8 cellular contexts compared by ENCODE assay signal in the genomic region with DNA sequence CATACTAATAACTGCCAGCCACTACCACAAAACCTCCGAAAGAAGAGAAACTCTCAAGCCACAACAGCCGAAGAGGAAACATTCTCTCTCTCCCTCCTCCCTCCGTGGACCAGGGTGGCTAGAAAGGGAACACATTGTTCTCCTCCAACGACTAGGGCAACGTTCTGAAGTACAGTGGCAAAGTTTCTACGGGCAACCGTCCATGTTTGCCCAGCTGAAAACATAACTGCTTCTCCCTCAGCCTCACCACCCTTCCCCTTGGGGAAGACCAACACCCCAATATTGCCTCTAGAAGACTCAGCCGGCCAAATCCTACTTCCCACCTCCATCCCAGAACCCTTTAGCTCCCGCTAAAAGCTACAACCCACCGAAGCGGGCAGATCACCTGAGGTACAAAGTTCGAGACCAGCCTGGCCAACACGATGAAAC. TPM values are rescaled to one million over a fixed set of nuclear protein-coding genes. Genes with fewer than 3 reads are reported as not detected.
DNase-seq lines count a peak whose midpoint lies in the region; ATAC-seq, FAIRE-seq and TF ChIP-seq lines count a peak whose summit lies in the region.

No MANE protein-coding gene starts in this region.

- no peak overlapping the region for H3K4me3 ChIP-seq in KMS-11 (IDR thresholded peaks at IDR 0.05; ENCODE audit: insufficient read depth, low read depth, low read length)
- H3K4me3 ChIP-seq in keratinocyte (ENCODE audit: control insufficient read depth in 2 of 3, extremely low read depth in 1 of 3, insufficient read depth in 2 of 3, low read depth in 1 of 3, low read length in 3 of 3), result peak overlapping the region; percentile 74 to 87 (median 79)
- peak overlapping the region; percentile 66 to 96 (median 91) for H3K4me3 ChIP-seq in subcutaneous abdominal adipose tissue (ENCODE audit: low read depth in 1 of 5, low read length in 5 of 5)

- H3K79me2 ChIP-seq in KMS-11 (ENCODE audit: insufficient read depth, low read depth) (peaks cover 13% of the 10 kb centered on the region), keratinocyte (ENCODE audit: control insufficient read depth, insufficient read depth, low read length) (peaks cover 41% of the 10 kb centered on the region)

- H3K4me1 ChIP-seq in KMS-11 (ENCODE audit: low read depth, poor library complexity, severe bottlenecking) (peaks cover 24% of the 10 kb centered on the region), keratinocyte (ENCODE audit: control insufficient read depth, extremely low read depth, insufficient read depth, low read length) (peaks cover 11% of the 10 kb centered on the region), subcutaneous abdominal adipose tissue (ENCODE audit: control insufficient read depth in 5 of 5, insufficient read depth in 5 of 5, low read length in 5 of 5) (peaks cover 7 to 77% (median 60%) of the 10 kb centered on the region in 5 donors)

- dilution Hi-C loops in keratinocyte (cut with MboI; ENCODE audit: extremely low pct_ligation_motif_present, low sequenced_read_pairs), result no loop called here

- H3K27ac ChIP-seq in KMS-11 (no peak overlapping the region), keratinocyte (ENCODE audit: control insufficient read depth, insufficient read depth, low read length) (peak overlapping the region; percentile 3), subcutaneous abdominal adipose tissue (ENCODE audit: low read depth, low read length) (peak overlapping the region; percentile 94)

- peak overlapping the region; percentile 89 for H3K4me2 ChIP-seq in KMS-11
- peak overlapping the region; percentile 94 for H3K4me2 ChIP-seq in keratinocyte (ENCODE audit: control insufficient read depth, extremely low read depth, insufficient read depth, low read depth, low read length)

- DNase-seq in CD1c-positive myeloid dendritic cell (ENCODE audit: extremely low spot score), result peak; percentile 42
- DNase-seq in amniotic epithelial cell (ENCODE audit: low read depth), result peak; percentile 22
- DNase-seq in keratinocyte (ENCODE audit: low read depth, low spot score), result no peak
- DNase-seq in stimulated activated CD4-positive, alpha-beta T cell treated with anti-CD3 and anti-CD28 coated beads, Interleukin-4, amount 100 ng/mL, for 24 hours, result no peak
- no peak for DNase-seq in HuH-7.5 (ENCODE audit: low spot score)

- H3K9ac ChIP-seq in KMS-11 (no peak overlapping the region), keratinocyte (ENCODE audit: control insufficient read depth, extremely low read depth, insufficient read depth, low read length) (peak overlapping the region; percentile 86), subcutaneous abdominal adipose tissue (ENCODE audit: low read length in 5 of 5) (peak overlapping the region; percentile 87 to 94 (median 92))

- no peaks in the 10 kb centered on the region for H3K9me3 ChIP-seq in keratinocyte (ENCODE audit: control insufficient read depth, low read depth, low read length)
- no peaks in the 10 kb centered on the region for H3K9me3 ChIP-seq in subcutaneous abdominal adipose tissue (ENCODE audit: control insufficient read depth in 5 of 5, low read length in 5 of 5)

- H3K36me3 ChIP-seq in KMS-11 (ENCODE audit: insufficient read depth) (peaks cover 4% of the 10 kb centered on the region; the same call in 1 of the 2 replicates), keratinocyte (ENCODE audit: control insufficient read depth in 2 of 2, extremely low read depth in 1 of 2, insufficient read depth in 2 of 2, low read length in 2 of 2) (peaks cover 30 to 35% of the 10 kb centered on the region in 2 experiments), subcutaneous abdominal adipose tissue (ENCODE audit: control insufficient read depth in 5 of 5, insufficient read depth in 5 of 5, low read length in 5 of 5) (peaks cover 26 to 43% (median 40%) of the 10 kb centered on the region in 5 donors)

- H3K27me3 ChIP-seq in KMS-11 (ENCODE audit: insufficient read depth, low read depth), result no peaks in the 10 kb centered on the region
- no peaks in the 10 kb centered on the region for H3K27me3 ChIP-seq in keratinocyte (ENCODE audit: control insufficient read depth, extremely low read depth, insufficient read depth, low read length)
- H3K27me3 ChIP-seq in subcutaneous abdominal adipose tissue (ENCODE audit: control insufficient read depth in 5 of 5, insufficient read depth in 4 of 5, low read length in 5 of 5), result no peaks in the 10 kb centered on the region

- H3K9me1 ChIP-seq in keratinocyte (ENCODE audit: control insufficient read depth, extremely low read depth, insufficient read depth, low read length), result no peaks in the 10 kb centered on the region

- no peak for TF ChIP-seq CTCF in KMS-11 (conservative IDR thresholded peaks at IDR 0.05; ENCODE audit: low read depth, low read length)
- no peak for TF ChIP-seq CTCF in keratinocyte (optimal IDR thresholded peaks at IDR 0.05 in 1 of 3, IDR thresholded peaks at IDR 0.05 in 1 of 3, conservative IDR thresholded peaks at IDR 0.05 in 1 of 3; ENCODE audit: extremely low read depth in 1 of 3, insufficient read depth in 2 of 3, low read length in 3 of 3)

- no peak for ATAC-seq in GM19397 (IDR thresholded peaks at IDR 0.05; ENCODE audit: unreplicated experiment)

- H4K20me1 ChIP-seq in KMS-11 (ENCODE audit: insufficient read depth) (no peaks in the 10 kb centered on the region), keratinocyte (ENCODE audit: control insufficient read depth, extremely low read depth, insufficient read depth, low read length) (peaks cover 17% of the 10 kb centered on the region)

- no peak for FAIRE-seq in keratinocyte (lab: Jason Lieb, UNC)

- no peak overlapping the region for H2AFZ ChIP-seq in KMS-11 (ENCODE audit: low read depth)
- H2AFZ ChIP-seq in keratinocyte (ENCODE audit: control insufficient read depth, low read length), result no peak overlapping the region

RNA-seq across cellular contexts. Expression of a gene that starts 2.0 kb away (rescaled TPM):
- polyA plus RNA-seq in keratinocyte, result 589 to 619 TPM (median 593 TPM) in 3 replicates
- polyA plus RNA-seq in keratinocyte (2011; ENCODE audit: low read depth), result 77.7 TPM
- 486 and 677 TPM in 2 replicates for polyA plus RNA-seq in keratinocyte (2011; cell fraction: cytosol; rRNA removed)
- 291 and 385 TPM in 2 replicates for polyA plus RNA-seq in keratinocyte (2011; cell fraction: nucleus; rRNA removed)
- polyA plus RNA-seq in keratinocyte (2012; ENCODE audit: low replicate concordance), result 237 and 564 TPM in 2 replicates
- 707 to 900 TPM (median 857 TPM) in 3 replicates for polyA minus RNA-seq in keratinocyte
- 552 TPM for polyA minus RNA-seq in keratinocyte (2011; cell fraction: cytosol; rRNA and poly(A)+ RNA removed)
- polyA minus RNA-seq in keratinocyte (2011; cell fraction: nucleus; rRNA and poly(A)+ RNA removed), result 104 and 175 TPM in 2 replicates

RNA-seq across cellular contexts. Expression of a gene that starts 10.8 kb away (rescaled TPM):
- polyA plus RNA-seq in keratinocyte, result not detected in 3 replicates
- polyA plus RNA-seq in keratinocyte (2011; ENCODE audit: low read depth), result not detected
- polyA plus RNA-seq in keratinocyte (2011; cell fraction: cytosol; rRNA removed), result not detected in 2 replicates
- not detected in 2 replicates for polyA plus RNA-seq in keratinocyte (2011; cell fraction: nucleus; rRNA removed)
- not detected in 2 replicates for polyA plus RNA-seq in keratinocyte (2012; ENCODE audit: low replicate concordance)
- polyA minus RNA-seq in keratinocyte, result not detected in 3 replicates
- polyA minus RNA-seq in keratinocyte (2011; cell fraction: cytosol; rRNA and poly(A)+ RNA removed), result not detected
- polyA minus RNA-seq in keratinocyte (2011; cell fraction: nucleus; rRNA and poly(A)+ RNA removed), result not detected in 2 replicates

Comparison
In these comparisons a context has a peak if more than half of its experiments do, and no peak if none do; other contexts are left out.
1. DNase-seq: peak in CD1c-positive myeloid dendritic cell (single experiment) and amniotic epithelial cell (single experiment); none in keratinocyte (single experiment), stimulated activated CD4-positive, alpha-beta T cell treated with anti-CD3 and anti-CD28 coated beads, Interleukin-4, amount 100 ng/mL, for 24 hours (single experiment) and HuH-7.5 (single experiment).